ENCODE assay signal across 24 cellular contexts in the genomic region with DNA sequence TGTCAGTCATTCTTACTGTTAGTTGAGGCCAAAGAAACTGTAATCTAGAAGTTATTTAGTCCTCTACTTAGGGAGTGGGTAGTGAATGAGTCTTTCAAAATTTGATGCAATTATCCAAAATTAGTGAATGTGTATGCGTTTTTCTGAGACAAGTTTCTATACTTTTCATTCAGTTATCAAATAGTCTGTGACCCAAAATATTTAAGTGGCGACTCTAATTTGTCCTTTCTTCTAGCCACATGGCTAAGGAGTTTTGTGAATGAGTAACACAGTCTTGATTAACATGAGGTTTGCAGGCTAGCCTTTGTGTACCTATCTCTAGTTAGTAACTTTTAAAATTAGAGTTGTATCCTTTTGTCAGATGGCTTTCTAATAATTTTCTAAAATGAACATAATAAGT. TPM values are rescaled to one million over a fixed set of nuclear protein-coding genes. Genes with fewer than 3 reads are reported as not detected.
DNase-seq lines count a peak whose midpoint lies in the region; ATAC-seq and TF ChIP-seq lines count a peak whose summit lies in the region.
"Had no signal": no experiment of that assay in that cellular context is flagged by ENCODE, and none has a peak within 500 bp of the region (broad histone marks: within the 10 kb centered on the region; RNA-seq: fewer than 3 reads in every experiment).

No MANE protein-coding gene starts in this region.

- H2BK15ac ChIP-seq in IMR-90 (ENCODE audit: low read depth, low read length): no peak overlapping the region

- CTCF ChIA-PET in IMR-90 (lab: Yijun Ruan, JAX): no interaction called here

- no CpG with 5 or more reads among the region's 2 CpGs for WGBS in IMR-90 (ENCODE audit: extremely low coverage in 2 of 2, insufficient read length in 1 of 2), 2 experiments

- H2AK9ac ChIP-seq in IMR-90 (replicated peaks; ENCODE audit: low read depth, low read length, poor library complexity): no peak overlapping the region

- H4K91ac ChIP-seq in IMR-90 (ENCODE audit: insufficient read depth, low read depth, low read length): no peak overlapping the region

- no peak for TF ChIP-seq RAD21 in IMR-90 (IDR thresholded peaks at IDR 0.05; ENCODE audit: low read length)

- no peaks in the 10 kb centered on the region for H3K9me1 ChIP-seq in IMR-90 (ENCODE audit: insufficient read depth, low read length)

- no peak overlapping the region; the same call in 1 of the 2 replicates for H2BK120ac ChIP-seq in IMR-90 (ENCODE audit: low read depth, low read length)

- TF ChIP-seq CTCF in IMR-90 (conservative IDR thresholded peaks at IDR 0.05; ENCODE audit: low read depth, low read length) (no peak), astrocyte of the spinal cord (IDR thresholded peaks at IDR 0.05; ENCODE audit: low read depth, low read length) (no peak)

- dilution Hi-C loops in IMR-90 (cut with HindIII; ENCODE audit: low sequenced_read_pairs, unreplicated experiment): no loop called here

- 0 out of 2 replicates have a peak, but pooled peaks cover 2% of the 10 kb centered on the region for H3K4me1 ChIP-seq in IMR-90 (ENCODE audit: control insufficient read depth, insufficient read depth, low read length)
- H3K4me1 ChIP-seq: SJCRH30 had no signal

- no peak overlapping the region for H2AK5ac ChIP-seq in IMR-90 (ENCODE audit: low read depth, low read length)

- peak; percentile 83 for ATAC-seq in IMR-90 (ENCODE audit: low read depth)
- no peak for ATAC-seq in GM21825 (IDR thresholded peaks at IDR 0.05; ENCODE audit: unreplicated experiment)
- ATAC-seq: activated CD4-positive, alpha-beta T cell treated with anti-CD3 and anti-CD28 coated beads for 36 hours; left ventricle myocardium superior had no signal

- H2BK5ac ChIP-seq in IMR-90 (ENCODE audit: low read depth, low read length, poor library complexity, severe bottlenecking): peak overlapping the region; percentile 29

- H3K36me3 ChIP-seq in IMR-90 (ENCODE audit: control insufficient read depth, insufficient read depth, low read length): no peaks in the 10 kb centered on the region
- H3K36me3 ChIP-seq: cardiac muscle cell, ovary, SJCRH30 had no signal

- H3K4ac ChIP-seq in IMR-90 (ENCODE audit: low read depth, low read length): no peak overlapping the region

- H4K5ac ChIP-seq in IMR-90 (ENCODE audit: low read depth, low read length): no peak overlapping the region

- TF ChIP-seq POLR2A in IMR-90 (IDR thresholded peaks at IDR 0.05; ENCODE audit: low read depth, low read length): no peak

- peaks cover 0 to 5% of the 10 kb centered on the region in 2 experiments; a peak in 3 of 4 replicates for H3K79me1 ChIP-seq in IMR-90 (ENCODE audit: low read depth in 1 of 2, low read length in 2 of 2)

- in situ Hi-C loops in IMR-90 (cut with MboI; ENCODE audit: low sequenced_read_pairs): no loop called here
- in situ Hi-C loops in astrocyte of the spinal cord (cut with HindIII; ENCODE audit: low sequenced_read_pairs): no loop called here

- H3K27ac ChIP-seq in IMR-90 (ENCODE audit: insufficient read depth, low read length): no peak overlapping the region
- H3K27ac ChIP-seq: cardiac muscle cell, ovary, SJCRH30 had no signal

- H3K14ac ChIP-seq in IMR-90 (replicated peaks; ENCODE audit: low read depth, low read length): no peak overlapping the region

- no peak overlapping the region for H3K18ac ChIP-seq in IMR-90 (ENCODE audit: low read depth, low read length)

- no peak overlapping the region for H2BK20ac ChIP-seq in IMR-90 (ENCODE audit: low read depth, low read length)

- H3K9ac ChIP-seq in IMR-90 (ENCODE audit: low read depth, low read length): no peak overlapping the region

- H3K4me2 ChIP-seq in IMR-90 (ENCODE audit: low read depth, low read length): peak overlapping the region; percentile 19; the same call in 1 of the 2 replicates

- no peak overlapping the region for H3K56ac ChIP-seq in IMR-90 (ENCODE audit: extremely low read depth, insufficient read depth, low read length)

- POLR2A ChIA-PET in IMR-90 (lab: Charles Lee; ENCODE audit: unreplicated experiment): no interaction called here

- H4K20me1 ChIP-seq in IMR-90 (ENCODE audit: insufficient read depth, low read length): no peaks in the 10 kb centered on the region

- H3K23ac ChIP-seq in IMR-90 (ENCODE audit: low read depth, low read length): no peak overlapping the region

- no peak overlapping the region for H2AFZ ChIP-seq in IMR-90 (replicated peaks; ENCODE audit: low read length, poor library complexity)

- BruUV-seq in IMR-90 (replicated peaks; lab: Mats Ljungman, UMichigan): no TSS peak

- H3K9me3 ChIP-seq in IMR-90 (ENCODE audit: control insufficient read depth, insufficient read depth, low read length): no peaks in the 10 kb centered on the region
- H3K9me3 ChIP-seq: ovary, SJCRH30 had no signal

- H3K4me3 ChIP-seq in IMR-90 (ENCODE audit: insufficient read depth, low read depth, low read length) (no peak overlapping the region), astrocyte of the spinal cord (ENCODE audit: low read depth, low read length) (no peak overlapping the region)
- H3K4me3 ChIP-seq: cardiac muscle cell, ovary, SJCRH30 had no signal

- intact Hi-C loops in IMR-90 (cut with micrococcal nuclease): no loop called here

- H3K27me3 ChIP-seq in IMR-90 (ENCODE audit: control insufficient read depth, insufficient read depth, low read length): no peaks in the 10 kb centered on the region
- H3K27me3 ChIP-seq: cardiac muscle cell, ovary, SJCRH30 had no signal

- H4K8ac ChIP-seq in IMR-90 (ENCODE audit: low read depth in 2 of 2, low read length in 2 of 2): no peak overlapping the region

- DNase-seq in AG08396 (ENCODE audit: low spot score) (peak; percentile 14), IMR-90 (peak; percentile 63), astrocyte of the spinal cord (ENCODE audit: low read depth, low spot score) (peak; percentile 33), hepatic stellate cell (ENCODE audit: low spot score) (peak; percentile 12), NCI-H345 (lab: John Stamatoyannopoulos, UW) (no peak), OCI-M1 (lab: John Stamatoyannopoulos, UW) (no peak)
- no peak for DNase-seq in stimulated activated CD4-positive, alpha-beta T cell treated with anti-CD3 and anti-CD28 coated beads, Interleukin-12 subunit alpha, Interleukin-12 subunit beta, amount 100 ng/mL, for 4 hours
- DNase-seq: activated CD4-positive, alpha-beta T cell treated with anti-CD3 and anti-CD28 coated beads for 36 hours; activated CD8-positive, alpha-beta memory T cell treated with anti-CD3 and anti-CD28 coated beads, Interleukin-2, amount 50 U/mL, for 48 hours; activated naive CD4-positive, alpha-beta T cell; AML-193; COR-L47; effector CD4-positive, alpha-beta T cell; foreskin melanocyte; left ventricle myocardium superior; NCI-H1930; NCI-H524; ovary; SJCRH30; stimulated activated CD4-positive, alpha-beta T cell treated with anti-CD3 and anti-CD28 coated beads, Interleukin-4, amount 100 ng/mL, for 24 hours; substantia nigra; T-helper 9 cell had no signal

TF ChIP-seq in IMR-90, 13 proteins besides CTCF, POLR2A, EP300 and RAD21:
- TF ChIP-seq, protein P1, sequence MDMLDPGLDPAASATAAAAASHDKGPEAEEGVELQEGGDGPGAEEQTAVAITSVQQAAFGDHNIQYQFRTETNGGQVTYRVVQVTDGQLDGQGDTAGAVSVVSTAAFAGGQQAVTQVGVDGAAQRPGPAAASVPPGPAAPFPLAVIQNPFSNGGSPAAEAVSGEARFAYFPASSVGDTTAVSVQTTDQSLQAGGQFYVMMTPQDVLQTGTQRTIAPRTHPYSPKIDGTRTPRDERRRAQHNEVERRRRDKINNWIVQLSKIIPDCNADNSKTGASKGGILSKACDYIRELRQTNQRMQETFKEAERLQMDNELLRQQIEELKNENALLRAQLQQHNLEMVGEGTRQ (IDR thresholded peaks at IDR 0.05; ENCODE audit: low read depth, low read length): no peak
- TF ChIP-seq NFE2L2 (IDR thresholded peaks at IDR 0.05; ENCODE audit: low read depth, low read length) (no peak), RFX5 (IDR thresholded peaks at IDR 0.05; ENCODE audit: low read depth, low read length) (no peak), FOS (IDR thresholded peaks at IDR 0.05; ENCODE audit: low read depth, low read length) (no peak), MAZ (IDR thresholded peaks at IDR 0.05; ENCODE audit: borderline replicate concordance, low read depth, low read length) (no peak), CEBPB (IDR thresholded peaks at IDR 0.05; ENCODE audit: low read depth, low read length) (no peak), MAFK (IDR thresholded peaks at IDR 0.05; ENCODE audit: low read depth, low read length) (no peak), MXI1 (IDR thresholded peaks at IDR 0.05; ENCODE audit: borderline replicate concordance, low read depth, low read length) (no peak), BHLHE40 (IDR thresholded peaks at IDR 0.05; ENCODE audit: low read depth, low read length) (no peak), CHD1 (IDR thresholded peaks at IDR 0.05; ENCODE audit: low read depth, low read length) (no peak), SMC3 (IDR thresholded peaks at IDR 0.05; ENCODE audit: low read depth, low read length) (no peak), RCOR1 (IDR thresholded peaks at IDR 0.05; ENCODE audit: insufficient replicate concordance, low read length) (no peak), ELK1 (IDR thresholded peaks at IDR 0.05; ENCODE audit: borderline replicate concordance, low read depth, low read length) (no peak)

RNA-seq across cellular contexts. Expression of gene COMMD10, which starts 45.6 kb away (rescaled TPM):
- 20.4 and 35.8 TPM in 2 replicates for total RNA-seq in IMR-90 (2012; rRNA removed)
- polyA plus RNA-seq in IMR-90 (2012; rRNA removed): 9.5 and 12.8 TPM in 2 replicates
- 1.8 and 2.3 TPM in 2 replicates for polyA plus RNA-seq in IMR-90 (2012; cell fraction: cytosol; rRNA removed)
- 0.90 and 6.6 TPM in 2 replicates for polyA plus RNA-seq in IMR-90 (2012; cell fraction: nucleus; rRNA removed; ENCODE audit: low replicate concordance)

Comparison
In these comparisons a context has a peak if more than half of its experiments do, and no peak if none do; other contexts are left out.
1. DNase-seq: peak in AG08396 (single experiment), IMR-90 (single experiment), astrocyte of the spinal cord (single experiment) and hepatic stellate cell (single experiment); none in stimulated activated CD4-positive, alpha-beta T cell treated with anti-CD3 and anti-CD28 coated beads, Interleukin-12 subunit alpha, Interleukin-12 subunit beta, amount 100 ng/mL, for 4 hours (single experiment), NCI-H345 (single experiment) and OCI-M1 (single experiment).